Comparison of ENCODE assay signal across 2 cellular contexts in the genomic region with DNA sequence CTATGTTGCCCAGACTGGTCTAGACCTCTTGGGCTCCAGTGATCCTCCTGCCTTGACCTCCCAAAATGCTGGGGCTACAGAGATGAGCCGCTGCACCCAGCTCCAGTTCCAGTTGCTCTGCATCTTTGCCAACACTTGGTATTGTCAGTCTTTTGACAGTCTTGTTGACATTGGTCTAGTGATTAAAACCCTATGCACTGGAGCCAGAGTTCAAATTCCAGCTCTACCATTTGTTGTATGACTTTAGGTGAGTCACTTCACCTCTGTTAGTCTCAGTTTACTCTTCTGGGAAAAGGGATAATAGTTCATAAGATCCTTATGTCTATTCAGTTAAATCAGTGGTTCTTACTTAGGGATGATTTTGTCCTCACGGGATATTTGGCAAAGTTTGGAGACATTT.
TF ChIP-seq lines count a peak whose summit lies in the region.

No MANE protein-coding gene starts in this region.

TF ChIP-seq in A549, 52 proteins besides CTCF, POLR2A, EP300 and RAD21:
- TF ChIP-seq NR3C1 (IDR thresholded peaks at IDR 0.05) (no peak), HOXA7 (CRISPR knock-in tag; IDR thresholded peaks at IDR 0.05) (no peak), CHD4 (IDR thresholded peaks at IDR 0.05; ENCODE audit: borderline replicate concordance) (no peak), SMC3 (IDR thresholded peaks at IDR 0.05) (no peak), MYC (IDR thresholded peaks at IDR 0.05; ENCODE audit: borderline replicate concordance, low read length) (no peak), ZFP36 (IDR thresholded peaks at IDR 0.05; ENCODE audit: borderline replicate concordance, partially characterized antibody) (no peak), CBX8 (IDR thresholded peaks at IDR 0.05) (no peak), POLR2AphosphoS2 (conservative IDR thresholded peaks at IDR 0.05; ENCODE audit: low read length) (no peak), FOXS1 (CRISPR knock-in tag; IDR thresholded peaks at IDR 0.05) (no peak), TFCP2L1 (CRISPR knock-in tag; IDR thresholded peaks at IDR 0.05) (no peak), MAZ (IDR thresholded peaks at IDR 0.05; ENCODE audit: borderline replicate concordance, low read depth, low read length) (no peak)
- TF ChIP-seq, protein P1, sequence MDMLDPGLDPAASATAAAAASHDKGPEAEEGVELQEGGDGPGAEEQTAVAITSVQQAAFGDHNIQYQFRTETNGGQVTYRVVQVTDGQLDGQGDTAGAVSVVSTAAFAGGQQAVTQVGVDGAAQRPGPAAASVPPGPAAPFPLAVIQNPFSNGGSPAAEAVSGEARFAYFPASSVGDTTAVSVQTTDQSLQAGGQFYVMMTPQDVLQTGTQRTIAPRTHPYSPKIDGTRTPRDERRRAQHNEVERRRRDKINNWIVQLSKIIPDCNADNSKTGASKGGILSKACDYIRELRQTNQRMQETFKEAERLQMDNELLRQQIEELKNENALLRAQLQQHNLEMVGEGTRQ (IDR thresholded peaks at IDR 0.05): no peak

TF ChIP-seq in liver, 16 proteins besides CTCF, POLR2A, EP300 and RAD21:
- TF ChIP-seq FOXA1 (IDR thresholded peaks at IDR 0.05) (peak; percentile 12), FOXA2 (IDR thresholded peaks at IDR 0.05) (peak; percentile 27), TAF1 (conservative IDR thresholded peaks at IDR 0.05) (no peak)
